In the genomic region with DNA sequence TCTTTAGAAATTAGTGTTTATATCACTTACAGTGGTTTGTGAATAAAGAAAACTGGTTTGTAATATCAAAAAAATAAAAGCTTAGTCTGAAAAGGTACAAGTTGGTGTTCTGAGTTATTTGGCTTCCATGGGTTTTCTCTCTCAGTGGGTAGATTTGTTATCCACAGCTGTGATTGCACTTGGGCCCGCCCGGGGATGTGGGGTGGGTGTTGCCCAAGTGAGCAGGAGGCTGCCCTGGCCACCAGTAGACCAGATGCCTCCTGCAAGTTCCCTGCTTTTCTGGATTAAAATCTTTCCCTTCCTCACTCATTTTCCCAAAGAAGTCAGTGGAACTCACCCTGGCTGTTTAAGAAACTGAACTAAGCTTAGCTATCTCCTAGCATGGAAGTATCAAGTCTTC, we compare ENCODE assay signal across 3 cellular contexts.
"Had no signal": no experiment of that assay in that cellular context is flagged by ENCODE, and none has a peak within 500 bp of the region (broad histone marks: within the 10 kb centered on the region; RNA-seq: fewer than 3 reads in every experiment).

No MANE protein-coding gene starts in this region.

- H3K4me3 ChIP-seq: GM12878 had no signal

- DNase-seq: GDM1, GF-D8 had no signal

- ATAC-seq: GM12878 had no signal
